1 cellular context compared by ENCODE assay signal in the genomic region with DNA sequence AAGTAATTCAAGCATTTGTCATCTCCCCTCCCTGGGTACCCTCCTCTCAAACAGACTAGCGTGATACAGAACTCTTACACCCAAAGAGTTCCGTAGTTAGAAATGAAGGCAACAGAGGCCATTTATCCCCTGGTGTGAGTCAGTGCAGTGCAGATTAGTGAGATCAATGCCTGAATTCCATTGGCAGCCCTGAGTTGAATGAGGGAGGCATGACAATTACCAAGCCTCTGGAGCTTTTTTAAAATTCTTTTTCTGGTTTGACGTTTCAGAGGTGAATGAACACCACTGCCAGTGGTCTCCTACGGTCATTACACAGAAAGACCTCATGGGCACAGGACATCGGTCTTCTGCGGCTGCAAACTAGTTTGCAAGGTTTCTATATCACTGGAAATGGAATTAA.
A peak's percentile ranks its signal among the peaks of the same experiment; 100 is the strongest.
TF ChIP-seq lines count a peak whose summit lies in the region.

No MANE protein-coding gene starts in this region.

TF ChIP-seq in H1, 55 proteins besides CTCF, POLR2A, EP300 and RAD21 (continued from another document):
- TF ChIP-seq, protein P1, sequence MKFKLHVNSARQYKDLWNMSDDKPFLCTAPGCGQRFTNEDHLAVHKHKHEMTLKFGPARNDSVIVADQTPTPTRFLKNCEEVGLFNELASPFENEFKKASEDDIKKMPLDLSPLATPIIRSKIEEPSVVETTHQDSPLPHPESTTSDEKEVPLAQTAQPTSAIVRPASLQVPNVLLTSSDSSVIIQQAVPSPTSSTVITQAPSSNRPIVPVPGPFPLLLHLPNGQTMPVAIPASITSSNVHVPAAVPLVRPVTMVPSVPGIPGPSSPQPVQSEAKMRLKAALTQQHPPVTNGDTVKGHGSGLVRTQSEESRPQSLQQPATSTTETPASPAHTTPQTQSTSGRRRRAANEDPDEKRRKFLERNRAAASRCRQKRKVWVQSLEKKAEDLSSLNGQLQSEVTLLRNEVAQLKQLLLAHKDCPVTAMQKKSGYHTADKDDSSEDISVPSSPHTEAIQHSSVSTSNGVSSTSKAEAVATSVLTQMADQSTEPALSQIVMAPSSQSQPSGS (IDR thresholded peaks at IDR 0.05; ENCODE audit: low read length) = no peak
- TF ChIP-seq RFX5 (IDR thresholded peaks at IDR 0.05; ENCODE audit: borderline replicate concordance, low read depth, low read length) (no peak), ZNF274 (IDR thresholded peaks at IDR 0.05; ENCODE audit: borderline replicate concordance, extremely low read depth, low read length) (no peak), SP1 (IDR thresholded peaks at IDR 0.05; ENCODE audit: low read depth, low read length) (no peak)
- TF ChIP-seq, protein P2, sequence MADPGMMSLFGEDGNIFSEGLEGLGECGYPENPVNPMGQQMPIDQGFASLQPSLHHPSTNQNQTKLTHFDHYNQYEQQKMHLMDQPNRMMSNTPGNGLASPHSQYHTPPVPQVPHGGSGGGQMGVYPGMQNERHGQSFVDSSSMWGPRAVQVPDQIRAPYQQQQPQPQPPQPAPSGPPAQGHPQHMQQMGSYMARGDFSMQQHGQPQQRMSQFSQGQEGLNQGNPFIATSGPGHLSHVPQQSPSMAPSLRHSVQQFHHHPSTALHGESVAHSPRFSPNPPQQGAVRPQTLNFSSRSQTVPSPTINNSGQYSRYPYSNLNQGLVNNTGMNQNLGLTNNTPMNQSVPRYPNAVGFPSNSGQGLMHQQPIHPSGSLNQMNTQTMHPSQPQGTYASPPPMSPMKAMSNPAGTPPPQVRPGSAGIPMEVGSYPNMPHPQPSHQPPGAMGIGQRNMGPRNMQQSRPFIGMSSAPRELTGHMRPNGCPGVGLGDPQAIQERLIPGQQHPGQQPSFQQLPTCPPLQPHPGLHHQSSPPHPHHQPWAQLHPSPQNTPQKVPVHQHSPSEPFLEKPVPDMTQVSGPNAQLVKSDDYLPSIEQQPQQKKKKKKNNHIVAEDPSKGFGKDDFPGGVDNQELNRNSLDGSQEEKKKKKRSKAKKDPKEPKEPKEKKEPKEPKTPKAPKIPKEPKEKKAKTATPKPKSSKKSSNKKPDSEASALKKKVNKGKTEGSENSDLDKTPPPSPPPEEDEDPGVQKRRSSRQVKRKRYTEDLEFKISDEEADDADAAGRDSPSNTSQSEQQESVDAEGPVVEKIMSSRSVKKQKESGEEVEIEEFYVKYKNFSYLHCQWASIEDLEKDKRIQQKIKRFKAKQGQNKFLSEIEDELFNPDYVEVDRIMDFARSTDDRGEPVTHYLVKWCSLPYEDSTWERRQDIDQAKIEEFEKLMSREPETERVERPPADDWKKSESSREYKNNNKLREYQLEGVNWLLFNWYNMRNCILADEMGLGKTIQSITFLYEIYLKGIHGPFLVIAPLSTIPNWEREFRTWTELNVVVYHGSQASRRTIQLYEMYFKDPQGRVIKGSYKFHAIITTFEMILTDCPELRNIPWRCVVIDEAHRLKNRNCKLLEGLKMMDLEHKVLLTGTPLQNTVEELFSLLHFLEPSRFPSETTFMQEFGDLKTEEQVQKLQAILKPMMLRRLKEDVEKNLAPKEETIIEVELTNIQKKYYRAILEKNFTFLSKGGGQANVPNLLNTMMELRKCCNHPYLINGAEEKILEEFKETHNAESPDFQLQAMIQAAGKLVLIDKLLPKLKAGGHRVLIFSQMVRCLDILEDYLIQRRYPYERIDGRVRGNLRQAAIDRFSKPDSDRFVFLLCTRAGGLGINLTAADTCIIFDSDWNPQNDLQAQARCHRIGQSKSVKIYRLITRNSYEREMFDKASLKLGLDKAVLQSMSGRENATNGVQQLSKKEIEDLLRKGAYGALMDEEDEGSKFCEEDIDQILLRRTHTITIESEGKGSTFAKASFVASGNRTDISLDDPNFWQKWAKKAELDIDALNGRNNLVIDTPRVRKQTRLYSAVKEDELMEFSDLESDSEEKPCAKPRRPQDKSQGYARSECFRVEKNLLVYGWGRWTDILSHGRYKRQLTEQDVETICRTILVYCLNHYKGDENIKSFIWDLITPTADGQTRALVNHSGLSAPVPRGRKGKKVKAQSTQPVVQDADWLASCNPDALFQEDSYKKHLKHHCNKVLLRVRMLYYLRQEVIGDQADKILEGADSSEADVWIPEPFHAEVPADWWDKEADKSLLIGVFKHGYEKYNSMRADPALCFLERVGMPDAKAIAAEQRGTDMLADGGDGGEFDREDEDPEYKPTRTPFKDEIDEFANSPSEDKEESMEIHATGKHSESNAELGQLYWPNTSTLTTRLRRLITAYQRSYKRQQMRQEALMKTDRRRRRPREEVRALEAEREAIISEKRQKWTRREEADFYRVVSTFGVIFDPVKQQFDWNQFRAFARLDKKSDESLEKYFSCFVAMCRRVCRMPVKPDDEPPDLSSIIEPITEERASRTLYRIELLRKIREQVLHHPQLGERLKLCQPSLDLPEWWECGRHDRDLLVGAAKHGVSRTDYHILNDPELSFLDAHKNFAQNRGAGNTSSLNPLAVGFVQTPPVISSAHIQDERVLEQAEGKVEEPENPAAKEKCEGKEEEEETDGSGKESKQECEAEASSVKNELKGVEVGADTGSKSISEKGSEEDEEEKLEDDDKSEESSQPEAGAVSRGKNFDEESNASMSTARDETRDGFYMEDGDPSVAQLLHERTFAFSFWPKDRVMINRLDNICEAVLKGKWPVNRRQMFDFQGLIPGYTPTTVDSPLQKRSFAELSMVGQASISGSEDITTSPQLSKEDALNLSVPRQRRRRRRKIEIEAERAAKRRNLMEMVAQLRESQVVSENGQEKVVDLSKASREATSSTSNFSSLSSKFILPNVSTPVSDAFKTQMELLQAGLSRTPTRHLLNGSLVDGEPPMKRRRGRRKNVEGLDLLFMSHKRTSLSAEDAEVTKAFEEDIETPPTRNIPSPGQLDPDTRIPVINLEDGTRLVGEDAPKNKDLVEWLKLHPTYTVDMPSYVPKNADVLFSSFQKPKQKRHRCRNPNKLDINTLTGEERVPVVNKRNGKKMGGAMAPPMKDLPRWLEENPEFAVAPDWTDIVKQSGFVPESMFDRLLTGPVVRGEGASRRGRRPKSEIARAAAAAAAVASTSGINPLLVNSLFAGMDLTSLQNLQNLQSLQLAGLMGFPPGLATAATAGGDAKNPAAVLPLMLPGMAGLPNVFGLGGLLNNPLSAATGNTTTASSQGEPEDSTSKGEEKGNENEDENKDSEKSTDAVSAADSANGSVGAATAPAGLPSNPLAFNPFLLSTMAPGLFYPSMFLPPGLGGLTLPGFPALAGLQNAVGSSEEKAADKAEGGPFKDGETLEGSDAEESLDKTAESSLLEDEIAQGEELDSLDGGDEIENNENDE (IDR thresholded peaks at IDR 0.05; ENCODE audit: insufficient replicate concordance, low read length) = peak; percentile 63
